In the genomic region with DNA sequence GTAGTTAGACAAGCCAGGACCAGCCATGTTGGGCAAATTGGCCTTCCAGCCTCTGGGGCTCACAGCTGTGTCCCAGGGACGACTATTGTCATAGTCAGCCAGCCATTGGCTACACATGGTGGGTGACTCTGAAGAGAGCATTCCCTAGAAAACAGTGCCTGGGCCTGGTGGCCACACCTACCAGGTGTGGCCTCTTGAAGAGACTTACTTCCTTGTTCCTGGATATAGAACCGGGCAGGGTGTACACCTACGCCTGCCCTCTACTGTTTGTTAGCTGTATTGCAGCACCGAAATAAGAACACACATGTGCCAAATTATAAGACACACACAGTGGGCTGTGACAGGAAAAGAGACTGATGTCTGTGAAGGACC, we compare ENCODE assay signal across 9 cellular contexts.
DNase-seq lines count a peak whose midpoint lies in the region; ATAC-seq, FAIRE-seq and TF ChIP-seq lines count a peak whose summit lies in the region.
"Had no signal": no experiment of that assay in that cellular context is flagged by ENCODE, and none has a peak within 500 bp of the region (broad histone marks: within the 10 kb centered on the region; RNA-seq: fewer than 3 reads in every experiment).

No MANE protein-coding gene starts in this region.

- DNase-seq in NCI-H1417 (lab: John Stamatoyannopoulos, UW) (peak; percentile 4 to 51 (median 12)), NCI-H1417 treated with DMSO at 0.1 percent for 48 hours (lab: John Stamatoyannopoulos, UW) (no peak), HuH-7 (ENCODE audit: low spot score) (peak; percentile 98), RCC 7860 (ENCODE audit: low spot score) (peak; percentile 78), colonic mucosa (peak; percentile 84), lung microvascular endothelial cell (ENCODE audit: low read depth in 2 of 2) (peak; percentile 45 to 53)

- peak; percentile 68 for FAIRE-seq in RCC 7860 (lab: Jason Lieb, UNC)
- FAIRE-seq: A204.1 had no signal

- no peak overlapping the region for H3K4me3 ChIP-seq in colonic mucosa

- intact Hi-C loops in colonic mucosa (cut with DNase I): no loop called here

- H3K9ac ChIP-seq in colonic mucosa (ENCODE audit: low read depth in 2 of 2, low read length in 2 of 2): no peak overlapping the region

- no peaks in the 10 kb centered on the region for H3K9me3 ChIP-seq in colonic mucosa

- H3K36me3 ChIP-seq in colonic mucosa: no peaks in the 10 kb centered on the region

- no peaks in the 10 kb centered on the region for H3K27me3 ChIP-seq in colonic mucosa

- peaks cover 18% of the 10 kb centered on the region for H3K4me1 ChIP-seq in colonic mucosa

- TF ChIP-seq CTCF in colonic mucosa (IDR thresholded peaks at IDR 0.05): peak; percentile 73

- peak overlapping the region; percentile 34 for H3K27ac ChIP-seq in colonic mucosa

- ATAC-seq in GM19324 (IDR thresholded peaks at IDR 0.05; ENCODE audit: low FRiP score, unreplicated experiment): no peak
- no peak for ATAC-seq in HG03442 (IDR thresholded peaks at IDR 0.05; ENCODE audit: unreplicated experiment)
